In the genomic region with DNA sequence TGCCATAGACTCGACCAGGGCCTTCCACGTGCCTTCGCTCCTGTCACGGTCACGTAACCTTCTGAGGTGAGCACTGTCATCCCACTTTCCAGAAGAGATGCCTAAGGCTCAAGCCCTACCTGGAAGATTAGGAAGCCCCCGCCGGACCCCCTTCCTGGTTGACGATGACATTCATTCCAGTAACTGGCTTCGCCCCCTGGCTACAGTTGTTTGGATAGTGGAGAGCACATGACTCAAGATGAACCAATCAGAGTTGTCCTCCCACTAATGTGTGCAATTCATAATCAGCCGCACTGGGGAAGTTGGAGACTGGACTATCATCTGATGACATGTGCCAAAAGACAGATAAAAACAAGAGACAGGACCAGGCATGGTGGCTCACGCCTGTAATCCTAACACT, we compare ENCODE assay signal across 26 cellular contexts.
DNase-seq lines count a peak whose midpoint lies in the region; ATAC-seq, FAIRE-seq and TF ChIP-seq lines count a peak whose summit lies in the region.
"Had no signal": no experiment of that assay in that cellular context is flagged by ENCODE, and none has a peak within 500 bp of the region (broad histone marks: within the 10 kb centered on the region; RNA-seq: fewer than 3 reads in every experiment).

No MANE protein-coding gene starts in this region.

- no peak overlapping the region for H4K91ac ChIP-seq in H1 (replicated peaks; ENCODE audit: insufficient read length, low read length)

- DNase-seq in OCI-M1 (lab: John Stamatoyannopoulos, UW) = peak; percentile 12
- no peak for DNase-seq in H1 (ENCODE audit: low read depth in 1 of 2, low spot score in 2 of 2)
- DNase-seq in omental fat pad (ENCODE audit: low spot score) = no peak
- DNase-seq in SHP77 treated with DMSO at 0.1 percent for 48 hours (lab: John Stamatoyannopoulos, UW) = no peak
- DNase-seq in HepG2 (ENCODE audit: low spot score) = no peak
- DNase-seq: 8988T; ACHN; BE2C; CD4-positive, alpha-beta memory T cell; CD4-positive, CD25-positive, alpha-beta regulatory T cell; CD8-positive, alpha-beta memory T cell; COR-L47; DMS 273 treated with DMSO at 0.1 percent for 48 hours; DMS153; DMS53; DMS79; DND-41; EL; GDM1 had no signal

- no peak overlapping the region for H4K5ac ChIP-seq in H1 (ENCODE audit: insufficient read length, low read depth, low read length)

- no peak for TF ChIP-seq CTCF in H1 (IDR thresholded peaks at IDR 0.05; ENCODE audit: control extremely low read depth in 1 of 3, insufficient read depth in 1 of 3, low read depth in 1 of 3, low read length in 3 of 3)
- no peak for TF ChIP-seq CTCF in omental fat pad (IDR thresholded peaks at IDR 0.05)
- TF ChIP-seq CTCF in HepG2 (CRISPR knock-in tag; IDR thresholded peaks at IDR 0.05) = no peak

- H3K4me3 ChIP-seq in H1 (ENCODE audit: extremely low read depth in 1 of 4, insufficient read depth in 2 of 4, low read depth in 3 of 4, low read length in 4 of 4) (no peak overlapping the region), HepG2 (replicated peaks in 1 of 3; ENCODE audit: insufficient read depth in 1 of 3, low read depth in 2 of 3, low read length in 3 of 3) (no peak overlapping the region)
- H3K4me3 ChIP-seq: BLaER1, GM12878 had no signal

- no peak overlapping the region for H3K23ac ChIP-seq in H1 (ENCODE audit: insufficient read length)

- H3K79me2 ChIP-seq in H1 (ENCODE audit: control insufficient read depth in 1 of 2, insufficient read depth in 2 of 2, low read length in 2 of 2) = no peaks in the 10 kb centered on the region
- no peaks in the 10 kb centered on the region for H3K79me2 ChIP-seq in HepG2 (ENCODE audit: insufficient read depth, low read length)

- no TSS peak for BruUV-seq in HepG2 (replicated peaks; lab: Mats Ljungman, UMichigan)

- H3K18ac ChIP-seq in H1 (ENCODE audit: extremely low read depth, low read length) = no peak overlapping the region

- H3K4me1 ChIP-seq in H1 (replicated peaks in 1 of 4; ENCODE audit: control insufficient read depth in 3 of 4, insufficient read depth in 4 of 4, low read length in 3 of 4) (peaks cover 3 to 19% (median 13%) of the 10 kb centered on the region in 4 experiments), HepG2 (ENCODE audit: insufficient read depth, low read length) (no peaks in the 10 kb centered on the region)
- H3K4me1 ChIP-seq: BE2C had no signal

- POLR2A ChIA-PET in H1 (lab: Charles Lee; ENCODE audit: partially characterized antibody) = no interaction called here
- POLR2A ChIA-PET in HepG2 (lab: Yijun Ruan, JAX) = no interaction called here

- CTCF ChIA-PET in H1 (lab: Charles Lee; ENCODE audit: partially characterized antibody) (no interaction called here), HepG2 (lab: Yijun Ruan, JAX; ENCODE audit: low intra/inter-chr PET ratio, low total read pairs) (no interaction called here)

- H3K9ac ChIP-seq in H1 (replicated peaks in 1 of 4; ENCODE audit: extremely low read depth in 1 of 4, low read depth in 3 of 4, low read length in 3 of 4) (no peak overlapping the region), HepG2 (ENCODE audit: insufficient read depth, low read depth, low read length) (no peak overlapping the region)
- H3K9ac ChIP-seq: BLaER1 had no signal

- no peak overlapping the region for H2BK5ac ChIP-seq in H1 (ENCODE audit: low read depth, low read length)

- intact Hi-C loops in HepG2 (cut with micrococcal nuclease; ENCODE audit: unreplicated experiment) = no loop called here

- no peaks in the 10 kb centered on the region for H3K23me2 ChIP-seq in H1 (ENCODE audit: low read depth, low read length)

- H2AK5ac ChIP-seq in H1 (ENCODE audit: low read depth, low read length) = no peak overlapping the region

- 93% methylated on average over 10 of the region's 11 CpGs; no CpG with 5 or more reads in 1 of the 2 experiments for WGBS in H1 (ENCODE audit: extremely low coverage in 1 of 2, insufficient coverage in 1 of 2, insufficient read length in 1 of 2, insufficient replicate concordance in 2 of 2, low coverage in 1 of 2, low lambda C conversion rate in 2 of 2, missing lambda C conversion rate in 1 of 2), 2 experiments
- WGBS in HepG2 (ENCODE audit: low lambda C conversion rate) = 29% methylated on average over 8 of the region's 11 CpGs

- no peak overlapping the region for H2BK120ac ChIP-seq in H1 (replicated peaks; ENCODE audit: low read depth, low read length)

- H4K8ac ChIP-seq in H1 (ENCODE audit: extremely low read depth, insufficient read depth, low read length) = no peak overlapping the region

- H3K4me2 ChIP-seq in H1 (ENCODE audit: insufficient read depth in 1 of 2, low read depth in 2 of 2, low read length in 2 of 2) = no peak overlapping the region
- H3K4me2 ChIP-seq in HepG2 (ENCODE audit: low read depth, low read length) = no peak overlapping the region
- H3K4me2 ChIP-seq: BLaER1 had no signal

- no peaks in the 10 kb centered on the region for H3K36me3 ChIP-seq in H1 (ENCODE audit: control insufficient read depth in 2 of 4, insufficient read depth in 4 of 4, low read length in 3 of 4)
- no peaks in the 10 kb centered on the region for H3K36me3 ChIP-seq in HepG2 (replicated peaks in 1 of 2; ENCODE audit: control insufficient read depth in 1 of 2, insufficient read depth in 2 of 2, low read length in 2 of 2)
- H3K36me3 ChIP-seq: BE2C, BLaER1 had no signal

- TF ChIP-seq RAD21 in H1 (IDR thresholded peaks at IDR 0.05 in 1 of 2, conservative IDR thresholded peaks at IDR 0.05 in 1 of 2; ENCODE audit: low read depth in 2 of 2, low read length in 2 of 2) (no peak), HepG2 (CRISPR knock-in tag; IDR thresholded peaks at IDR 0.05) (no peak)

- H2BK20ac ChIP-seq in H1 (ENCODE audit: low read length) = no peak overlapping the region

- H2BK15ac ChIP-seq in H1 (ENCODE audit: low read length) = no peak overlapping the region

- ATAC-seq in omental fat pad (ENCODE audit: low FRiP score) (peak; percentile 9), HG02970 (IDR thresholded peaks at IDR 0.05; ENCODE audit: low FRiP score, unreplicated experiment) (no peak), HepG2 (no peak)
- ATAC-seq: GM12878 had no signal

- in situ Hi-C loops in HepG2 (cut with HindIII; ENCODE audit: extremely low pct_ligation_motif_present, low pct_unique_long_range_greater_than_20kb) = no loop called here

- H3K27me3 ChIP-seq in H1 (replicated peaks in 1 of 4; ENCODE audit: control insufficient read depth in 3 of 4, extremely low read depth in 1 of 4, insufficient read depth in 3 of 4, low read length in 3 of 4) = no peaks in the 10 kb centered on the region
- peaks cover 0 to 2% of the 10 kb centered on the region in 2 experiments; a peak in 2 of 5 replicates for H3K27me3 ChIP-seq in HepG2 (ENCODE audit: control insufficient read depth in 1 of 2, insufficient read depth in 2 of 2, low read length in 2 of 2)
- H3K27me3 ChIP-seq: BE2C, BLaER1 had no signal

- no peak overlapping the region for H3K27ac ChIP-seq in H1 (ENCODE audit: low read depth, low read length)
- no peak overlapping the region for H3K27ac ChIP-seq in HepG2 (ENCODE audit: extremely low read length, insufficient read depth, low read length)
- H3K27ac ChIP-seq: BLaER1 had no signal

- FAIRE-seq in H1 (lab: Jason Lieb, UNC) (no peak), HepG2 (lab: Jason Lieb, UNC) (no peak)
- FAIRE-seq: A204.1, GM12878, GM12892, GM18507, GM19239 had no signal

- no peak overlapping the region for H3K4ac ChIP-seq in H1 (replicated peaks; ENCODE audit: insufficient read length, low read depth, low read length)

- no peak overlapping the region for H3K56ac ChIP-seq in H1 (replicated peaks; ENCODE audit: insufficient read length, low read depth, low read length)

- H2BK12ac ChIP-seq in H1 (ENCODE audit: low read depth, low read length) = no peak overlapping the region

- H3K79me1 ChIP-seq in H1 (ENCODE audit: low read depth, low read length) = no peaks in the 10 kb centered on the region

- no peak for TF ChIP-seq POLR2A in H1 (IDR thresholded peaks at IDR 0.05; ENCODE audit: control extremely low read depth in 1 of 2, low read depth in 2 of 2, low read length in 2 of 2)
- TF ChIP-seq POLR2A in HepG2 (IDR thresholded peaks at IDR 0.05; ENCODE audit: insufficient read depth in 1 of 2, low read depth in 2 of 2, low read length in 2 of 2) = no peak

- no peak overlapping the region for H3K14ac ChIP-seq in H1 (ENCODE audit: insufficient read length)

- H4K20me1 ChIP-seq in H1 (replicated peaks in 1 of 2; ENCODE audit: control insufficient read depth in 1 of 2, insufficient read depth in 2 of 2, low read length in 2 of 2) (no peaks in the 10 kb centered on the region), HepG2 (ENCODE audit: insufficient read depth, low read length) (no peaks in the 10 kb centered on the region)
- H4K20me1 ChIP-seq: BLaER1 had no signal

- H2AFZ ChIP-seq in H1 (ENCODE audit: low read length) (0 out of 2 replicates have a peak overlapping the region, but pooled peaks have one; percentile 66), HepG2 (ENCODE audit: low read length) (no peak overlapping the region)

- H3K9me3 ChIP-seq in H1 (ENCODE audit: insufficient read depth in 2 of 2, low read depth in 1 of 2, low read length in 1 of 2) (no peaks in the 10 kb centered on the region; a peak in 1 of 4 replicates), HepG2 (ENCODE audit: low read length) (no peaks in the 10 kb centered on the region)
- H3K9me3 ChIP-seq: BE2C, BLaER1 had no signal

- TF ChIP-seq EP300 in H1 (IDR thresholded peaks at IDR 0.05; ENCODE audit: borderline replicate concordance in 1 of 2, low read depth in 2 of 2, low read length in 2 of 2) (no peak), HepG2 (IDR thresholded peaks at IDR 0.05; ENCODE audit: low read depth in 2 of 2, low read length in 2 of 2) (no peak), HepG2 (CRISPR knock-in tag; IDR thresholded peaks at IDR 0.05; ENCODE audit: borderline replicate concordance) (no peak)

TF ChIP-seq in H1, 55 proteins besides CTCF, POLR2A, EP300 and RAD21 (continues in another document):
- TF ChIP-seq SP1 (IDR thresholded peaks at IDR 0.05; ENCODE audit: low read depth, low read length) (no peak), SRF (IDR thresholded peaks at IDR 0.05; ENCODE audit: low read depth, low read length) (no peak), MAFK (IDR thresholded peaks at IDR 0.05; ENCODE audit: low read depth, low read length) (no peak), KDM5A (IDR thresholded peaks at IDR 0.05; ENCODE audit: low read length) (no peak), RXRA (IDR thresholded peaks at IDR 0.05; ENCODE audit: insufficient read depth, low read depth, low read length) (no peak), EZH2 (IDR thresholded peaks at IDR 0.05; ENCODE audit: low read depth, low read length, severe bottlenecking) (no peak)

TF ChIP-seq in HepG2, 621 proteins besides CTCF, POLR2A, EP300 and RAD21 (continues in another document):
- TF ChIP-seq ESRRA (CRISPR knock-in tag; IDR thresholded peaks at IDR 0.05; ENCODE audit: low read depth) = no peak
- no peak for TF ChIP-seq ZBTB1 (CRISPR knock-in tag; IDR thresholded peaks at IDR 0.05; ENCODE audit: borderline replicate concordance)
- TF ChIP-seq ZNF567 (CRISPR knock-in tag; IDR thresholded peaks at IDR 0.05; ENCODE audit: borderline replicate concordance) = no peak
- TF ChIP-seq RORA (CRISPR knock-in tag; IDR thresholded peaks at IDR 0.05) = no peak
- TF ChIP-seq ZNF619 (CRISPR knock-in tag; IDR thresholded peaks at IDR 0.05) = no peak
- TF ChIP-seq BHLHE40 (IDR thresholded peaks at IDR 0.05; ENCODE audit: low read length) = no peak
- TF ChIP-seq DR1 (CRISPR knock-in tag; IDR thresholded peaks at IDR 0.05) = no peak
